Comparison of ENCODE assay signal across 1 cellular context in genomic region chr12:47819902-47820630, GRCh38.
TF ChIP-seq lines count a peak whose summit lies in the region.

Gene HDAC7, minus strand, starts transcription at chr12:47819903. Its CDS starts 118 bp downstream, at chr12:47819785.

TF ChIP-seq in HepG2, 621 proteins besides CTCF, POLR2A, EP300 and RAD21 (continued from another document):
- TF ChIP-seq HNF4A (CRISPR knock-in tag; IDR thresholded peaks at IDR 0.05) (no peak), ZNF382 (CRISPR knock-in tag; IDR thresholded peaks at IDR 0.05; ENCODE audit: borderline replicate concordance) (no peak), ERF (CRISPR knock-in tag; IDR thresholded peaks at IDR 0.05) (no peak), ZNF333 (CRISPR knock-in tag; IDR thresholded peaks at IDR 0.05; ENCODE audit: borderline replicate concordance) (no peak), ATF1 (CRISPR knock-in tag; IDR thresholded peaks at IDR 0.05) (no peak), HES4 (CRISPR knock-in tag; IDR thresholded peaks at IDR 0.05; ENCODE audit: borderline replicate concordance) (no peak), ZNF569 (CRISPR knock-in tag; IDR thresholded peaks at IDR 0.05; ENCODE audit: borderline replicate concordance) (no peak), ZNF687 (CRISPR knock-in tag; IDR thresholded peaks at IDR 0.05) (peak; percentile 59), PCBP2 (optimal IDR thresholded peaks at IDR 0.05; ENCODE audit: low read depth, low read length, poor library complexity, severe bottlenecking) (no peak), ZBTB38 (CRISPR knock-in tag; IDR thresholded peaks at IDR 0.05) (0 out of 2 replicates have a peak, but pooled peaks have one; percentile 12), ZNF24 (IDR thresholded peaks at IDR 0.05) (no peak), CREBL2 (CRISPR knock-in tag; IDR thresholded peaks at IDR 0.05; ENCODE audit: borderline replicate concordance) (no peak), BRD4 (CRISPR knock-in tag; IDR thresholded peaks at IDR 0.05) (no peak), MNT (IDR thresholded peaks at IDR 0.05) (no peak), CC2D1A (CRISPR knock-in tag; IDR thresholded peaks at IDR 0.05) (no peak), PHF20 (CRISPR knock-in tag; IDR thresholded peaks at IDR 0.05) (no peak), IRF2 (CRISPR knock-in tag; IDR thresholded peaks at IDR 0.05) (no peak), FOXO1 (CRISPR knock-in tag; IDR thresholded peaks at IDR 0.05) (0 out of 2 replicates have a peak, but pooled peaks have one; percentile 10), ZGPAT (CRISPR knock-in tag; IDR thresholded peaks at IDR 0.05) (peak; percentile 53; the same call in 1 of the 2 replicates), NR2F2 (IDR thresholded peaks at IDR 0.05; ENCODE audit: borderline replicate concordance, low read depth) (no peak), LCORL (IDR thresholded peaks at IDR 0.05) (no peak), LCORL (CRISPR knock-in tag; IDR thresholded peaks at IDR 0.05) (no peak)
